In genomic region chr4:111879539-111879938, GRCh38 we compare ENCODE assay signal across 18 cellular contexts.
DNase-seq lines count a peak whose midpoint lies in the region; TF ChIP-seq lines count a peak whose summit lies in the region.
"Had no signal": no experiment of that assay in that cellular context is flagged by ENCODE, and none has a peak within 500 bp of the region (broad histone marks: within the 10 kb centered on the region; RNA-seq: fewer than 3 reads in every experiment).

No MANE protein-coding gene starts in this region.

- BruUV-seq in MCF 10A (replicated peaks; lab: Mats Ljungman, UMichigan), result no TSS peak

- intact Hi-C loops in adrenal gland (cut with DNase I), result no loop called here
- intact Hi-C loops in MCF 10A (cut with micrococcal nuclease), result no loop called here

- H3K36me3 Mint-ChIP-seq in neural progenitor cell (no peaks in the 10 kb centered on the region), MCF 10A (ENCODE audit: insufficient read depth, unreplicated experiment) (no peaks in the 10 kb centered on the region)
- H3K36me3 Mint-ChIP-seq: CD4-positive, alpha-beta memory T cell had no signal

- H3K9ac ChIP-seq in neural progenitor cell, result no peak overlapping the region
- H3K9ac ChIP-seq: GM23248, KMS-11 had no signal

- H3K4me1 ChIP-seq in neural progenitor cell (peaks cover 25% of the 10 kb centered on the region), adrenal gland (replicated peaks in 1 of 2) (no peaks in the 10 kb centered on the region)
- H3K4me1 ChIP-seq: Peyer's patch had no signal

- H3K27ac ChIP-seq in neural progenitor cell (no peak overlapping the region), adrenal gland (no peak overlapping the region)
- H3K27ac ChIP-seq: 22Rv1, GM23248, KMS-11, Peyer's patch, SK-N-MC had no signal

- H3K36me3 ChIP-seq in neural progenitor cell (no peaks in the 10 kb centered on the region), adrenal gland (replicated peaks in 1 of 2) (no peaks in the 10 kb centered on the region)
- H3K36me3 ChIP-seq: MG63, Peyer's patch had no signal

- no peak overlapping the region for H2AFZ ChIP-seq in neural progenitor cell (replicated peaks)
- H2AFZ ChIP-seq: GM23248 had no signal

- CTCF ChIA-PET in MCF 10A (lab: Yijun Ruan, JAX), result interaction anchor here (1.8 kb wide), 1 partner anchor 22 kb away, joined by 4 read pairs; no protein-coding TSS in a partner anchor

- H3K4me3 ChIP-seq in neural progenitor cell (no peak overlapping the region), adrenal gland (no peak overlapping the region)
- H3K4me3 ChIP-seq: GM23248, MG63, Peyer's patch, SK-N-MC had no signal

- H3K4me1 Mint-ChIP-seq in neural progenitor cell, result peaks cover 5% of the 10 kb centered on the region
- H3K4me1 Mint-ChIP-seq in MCF 10A (ENCODE audit: insufficient read depth, unreplicated experiment), result no peaks in the 10 kb centered on the region
- H3K4me1 Mint-ChIP-seq: CD4-positive, alpha-beta memory T cell had no signal

- no peak overlapping the region for H3K4me3 Mint-ChIP-seq in neural progenitor cell
- H3K4me3 Mint-ChIP-seq in MCF 10A (ENCODE audit: unreplicated experiment), result no peak overlapping the region
- H3K4me3 Mint-ChIP-seq: CD4-positive, alpha-beta memory T cell had no signal

- no peaks in the 10 kb centered on the region for H3F3A ChIP-seq in neural progenitor cell (ENCODE audit: low read depth)

- no peak overlapping the region for H3K4me2 ChIP-seq in neural progenitor cell
- H3K4me2 ChIP-seq: KMS-11 had no signal

- no peaks in the 10 kb centered on the region for H3K79me2 ChIP-seq in neural progenitor cell (ENCODE audit: low read depth)

- H3K27ac Mint-ChIP-seq in neural progenitor cell (no peak overlapping the region), MCF 10A (ENCODE audit: low read depth, unreplicated experiment) (no peak overlapping the region)
- H3K27ac Mint-ChIP-seq: CD4-positive, alpha-beta memory T cell had no signal

- H3K27me3 ChIP-seq in neural progenitor cell, result no peaks in the 10 kb centered on the region
- H3K27me3 ChIP-seq in adrenal gland, result no peaks in the 10 kb centered on the region
- H3K27me3 ChIP-seq: MG63, Peyer's patch had no signal

- DNase-seq in NCI-H1105 treated with DMSO at 0.1 percent for 48 hours (lab: John Stamatoyannopoulos, UW), result peak; percentile 3
- DNase-seq in NCI-H1105 (lab: John Stamatoyannopoulos, UW), result no peak
- DNase-seq in NCI-H1417 (lab: John Stamatoyannopoulos, UW), result peak in 2 of 3 experiments; percentile 66 to 91
- DNase-seq in NOMO-1 treated with DMSO at 0.1 percent for 48 hours (lab: John Stamatoyannopoulos, UW; ENCODE audit: unreplicated experiment), result peak; percentile 81
- DNase-seq in neural progenitor cell (ENCODE audit: low spot score), result peak; percentile 19
- no peak for DNase-seq in epidermal melanocyte (ENCODE audit: insufficient read length, low spot score)
- no peak for DNase-seq in adrenal gland
- no peak for DNase-seq in MCF 10A (ENCODE audit: unreplicated experiment)
- DNase-seq: CD4-positive, alpha-beta memory T cell; DMS79 treated with DMSO at 0.1 percent for 48 hours; GM23248; MG63; NCI-H1092; NCI-H510A; Peyer's patch had no signal

- TF ChIP-seq CTCF in neural progenitor cell (IDR thresholded peaks at IDR 0.05), result no peak
- TF ChIP-seq CTCF in adrenal gland (IDR thresholded peaks at IDR 0.05), result no peak
- TF ChIP-seq CTCF in MCF 10A (IDR thresholded peaks at IDR 0.05; ENCODE audit: unreplicated experiment), result no peak

- H4K20me1 ChIP-seq in neural progenitor cell (ENCODE audit: low read depth), result no peaks in the 10 kb centered on the region

- H3K9me3 ChIP-seq in neural progenitor cell (ENCODE audit: low read depth) (no peaks in the 10 kb centered on the region), adrenal gland (replicated peaks in 1 of 3) (no peaks in the 10 kb centered on the region)
- H3K9me3 ChIP-seq: MG63, Peyer's patch had no signal

- no peak for TF ChIP-seq POLR2A in adrenal gland (IDR thresholded peaks at IDR 0.05)

- H3K9me3 Mint-ChIP-seq in neural progenitor cell, result no peaks in the 10 kb centered on the region
- H3K9me3 Mint-ChIP-seq in MCF 10A (ENCODE audit: unreplicated experiment), result no peaks in the 10 kb centered on the region
- H3K9me3 Mint-ChIP-seq: CD4-positive, alpha-beta memory T cell had no signal

- POLR2A ChIA-PET in MCF 10A (lab: Yijun Ruan, JAX), result no interaction called here

- H3K27me3 Mint-ChIP-seq in neural progenitor cell (ENCODE audit: insufficient read depth, low read depth) (no peaks in the 10 kb centered on the region), MCF 10A (ENCODE audit: insufficient read depth, unreplicated experiment) (peaks cover 57% of the 10 kb centered on the region)
- H3K27me3 Mint-ChIP-seq: CD4-positive, alpha-beta memory T cell had no signal

Comparison
In these comparisons a context has a peak if more than half of its experiments do, and no peak if none do; other contexts are left out.
1. DNase-seq: peak in NCI-H1105 treated with DMSO at 0.1 percent for 48 hours (single experiment), NCI-H1417 (2 of 3), NOMO-1 treated with DMSO at 0.1 percent for 48 hours (single experiment) and neural progenitor cell (single experiment); none in NCI-H1105 (single experiment), epidermal melanocyte (single experiment), adrenal gland (0 of 7) and MCF 10A (single experiment).